16 cellular contexts compared by ENCODE assay signal in genomic region chr5:139282195-139282557, GRCh38.
DNase-seq lines count a peak whose midpoint lies in the region; ATAC-seq, FAIRE-seq and TF ChIP-seq lines count a peak whose summit lies in the region.
"Had no signal": no experiment of that assay in that cellular context is flagged by ENCODE, and none has a peak within 500 bp of the region (broad histone marks: within the 10 kb centered on the region; RNA-seq: fewer than 3 reads in every experiment).

No MANE protein-coding gene starts in this region.

- H3K9ac ChIP-seq in mucosa of rectum (ENCODE audit: low read depth in 1 of 2, low read length in 2 of 2) = peak overlapping the region in 1 of 2 donors; percentile 44

- no peak for FAIRE-seq in RCC 7860 (lab: Jason Lieb, UNC)
- FAIRE-seq: H1 had no signal

- ATAC-seq in GM19351 (IDR thresholded peaks at IDR 0.05; ENCODE audit: unreplicated experiment) = no peak

- peaks cover 12 to 16% of the 10 kb centered on the region in 2 donors for H3K36me3 ChIP-seq in mucosa of rectum (ENCODE audit: control insufficient read depth in 2 of 2, insufficient read depth in 2 of 2, low read length in 2 of 2)

- H3K4me3 ChIP-seq in choroid plexus epithelial cell (ENCODE audit: low read depth, low read length) = no peak overlapping the region
- no peak overlapping the region for H3K4me3 ChIP-seq in mucosa of rectum (ENCODE audit: low read length in 2 of 2)
- H3K4me3 ChIP-seq: tibial artery had no signal

- H3K9me3 ChIP-seq in mucosa of rectum (ENCODE audit: control insufficient read depth in 2 of 2, low read length in 2 of 2) = no peaks in the 10 kb centered on the region
- H3K9me3 ChIP-seq: tibial artery had no signal

- H3K27ac ChIP-seq in mucosa of rectum (ENCODE audit: low read depth in 2 of 2, low read length in 2 of 2) = peak overlapping the region; percentile 52 to 67
- H3K27ac ChIP-seq: 22Rv1, C4-2B had no signal

- TF ChIP-seq CTCF in choroid plexus epithelial cell (conservative IDR thresholded peaks at IDR 0.05; ENCODE audit: low read depth, low read length) = no peak

- peaks cover 27 to 28% of the 10 kb centered on the region in 2 donors for H3K4me1 ChIP-seq in mucosa of rectum (ENCODE audit: control insufficient read depth in 2 of 2, insufficient read depth in 2 of 2, low read length in 2 of 2)

- DNase-seq in DMS 273 (lab: John Stamatoyannopoulos, UW; ENCODE audit: unreplicated experiment) (peak; percentile 52), DMS 273 treated with DMSO at 0.1 percent for 48 hours (lab: John Stamatoyannopoulos, UW) (no peak), NCI-H69 (lab: John Stamatoyannopoulos, UW) (peak; percentile 75), choroid plexus epithelial cell (ENCODE audit: low read depth) (peak; percentile 53), DMS53 treated with DMSO at 0.1 percent for 48 hours (lab: John Stamatoyannopoulos, UW; ENCODE audit: unreplicated experiment) (no peak), RCC 7860 (ENCODE audit: low spot score) (no peak)
- DNase-seq: activated naive CD4-positive, alpha-beta T cell treated with anti-CD3 and anti-CD28 coated beads, Interleukin-2, amount 10 ng/mL, durations not matched to agents 7 days and 5 days; central memory CD4-positive, alpha-beta T cell; NCI-H1092 treated with DMSO at 0.1 percent for 48 hours; NCI-H345; tibial artery had no signal

- no peaks in the 10 kb centered on the region for H3K27me3 ChIP-seq in mucosa of rectum (ENCODE audit: control insufficient read depth in 2 of 2, insufficient read depth in 2 of 2, low read length in 2 of 2)
- H3K27me3 ChIP-seq: tibial artery had no signal

Comparison
In these comparisons a context has a peak if more than half of its experiments do, and no peak if none do; other contexts are left out.
1. DNase-seq: peak in DMS 273 (single experiment), NCI-H69 (single experiment) and choroid plexus epithelial cell (single experiment); none in DMS 273 treated with DMSO at 0.1 percent for 48 hours (single experiment), DMS53 treated with DMSO at 0.1 percent for 48 hours (single experiment) and RCC 7860 (single experiment).